1 cellular context compared by ENCODE assay signal in genomic region chr11:72814139-72814830, GRCh38.
TF ChIP-seq lines count a peak whose summit lies in the region.

A gene with protein sequence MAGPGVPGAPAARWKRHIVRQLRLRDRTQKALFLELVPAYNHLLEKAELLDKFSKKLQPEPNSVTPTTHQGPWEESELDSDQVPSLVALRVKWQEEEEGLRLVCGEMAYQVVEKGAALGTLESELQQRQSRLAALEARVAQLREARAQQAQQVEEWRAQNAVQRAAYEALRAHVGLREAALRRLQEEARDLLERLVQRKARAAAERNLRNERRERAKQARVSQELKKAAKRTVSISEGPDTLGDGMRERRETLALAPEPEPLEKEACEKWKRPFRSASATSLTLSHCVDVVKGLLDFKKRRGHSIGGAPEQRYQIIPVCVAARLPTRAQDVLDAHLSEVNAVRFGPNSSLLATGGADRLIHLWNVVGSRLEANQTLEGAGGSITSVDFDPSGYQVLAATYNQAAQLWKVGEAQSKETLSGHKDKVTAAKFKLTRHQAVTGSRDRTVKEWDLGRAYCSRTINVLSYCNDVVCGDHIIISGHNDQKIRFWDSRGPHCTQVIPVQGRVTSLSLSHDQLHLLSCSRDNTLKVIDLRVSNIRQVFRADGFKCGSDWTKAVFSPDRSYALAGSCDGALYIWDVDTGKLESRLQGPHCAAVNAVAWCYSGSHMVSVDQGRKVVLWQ (plus strand): TSS chr11:72814411. CDS start chr11:72814446, 35 bp downstream.

TF ChIP-seq in HepG2, 621 proteins besides CTCF, POLR2A, EP300 and RAD21 (continued from another document and continues in another):
- TF ChIP-seq KIAA2018 (CRISPR knock-in tag; IDR thresholded peaks at IDR 0.05; ENCODE audit: borderline replicate concordance) (peak; percentile 41; the same call in 1 of the 2 replicates), ZNF350 (CRISPR knock-in tag; IDR thresholded peaks at IDR 0.05; ENCODE audit: borderline replicate concordance, low read depth) (no peak), HMGA1 (CRISPR knock-in tag; conservative IDR thresholded peaks at IDR 0.05) (no peak), ZNF354B (CRISPR knock-in tag; IDR thresholded peaks at IDR 0.05) (0 out of 2 replicates have a peak, but pooled peaks have one; percentile 13), ZNF792 (CRISPR knock-in tag; IDR thresholded peaks at IDR 0.05) (peak; percentile 6; the same call in 1 of the 2 replicates), ZNF556 (CRISPR knock-in tag; IDR thresholded peaks at IDR 0.05; ENCODE audit: borderline replicate concordance) (no peak), ZNF124 (CRISPR knock-in tag; IDR thresholded peaks at IDR 0.05) (0 out of 2 replicates have a peak, but pooled peaks have one; percentile 10), ZNF746 (CRISPR knock-in tag; IDR thresholded peaks at IDR 0.05) (no peak), GATAD2A (CRISPR knock-in tag; IDR thresholded peaks at IDR 0.05) (no peak), PAF1 (CRISPR knock-in tag; IDR thresholded peaks at IDR 0.05) (no peak), MAZ (IDR thresholded peaks at IDR 0.05; ENCODE audit: borderline replicate concordance, low read depth, low read length) (no peak; the same call in 1 of the 2 replicates), MAZ (CRISPR knock-in tag; IDR thresholded peaks at IDR 0.05; ENCODE audit: low read depth) (peak; percentile 76), TRIM24 (CRISPR knock-in tag; IDR thresholded peaks at IDR 0.05) (no peak), SMAD1 (CRISPR knock-in tag; IDR thresholded peaks at IDR 0.05; ENCODE audit: borderline replicate concordance, low read depth) (peak; percentile 21; the same call in 1 of the 2 replicates), RBM39 (IDR thresholded peaks at IDR 0.05; ENCODE audit: low read depth, low read length, poor library complexity, severe bottlenecking) (peak; percentile 26), SP1 (IDR thresholded peaks at IDR 0.05) (no peak), SP1 (CRISPR knock-in tag; IDR thresholded peaks at IDR 0.05) (peak; percentile 90), SMAD9 (CRISPR knock-in tag; IDR thresholded peaks at IDR 0.05) (peak; percentile 28; the same call in 1 of the 2 replicates), HNRNPLL (IDR thresholded peaks at IDR 0.05; ENCODE audit: low read depth, low read length, poor library complexity, severe bottlenecking) (peak; percentile 91), YY1 (IDR thresholded peaks at IDR 0.05; ENCODE audit: insufficient read depth, insufficient replicate concordance, low read depth, low read length) (peak; percentile 90), MXI1 (IDR thresholded peaks at IDR 0.05; ENCODE audit: borderline replicate concordance, low read depth, low read length) (0 out of 3 replicates have a peak, but pooled peaks have one; percentile 41), ELF4 (CRISPR knock-in tag; IDR thresholded peaks at IDR 0.05; ENCODE audit: borderline replicate concordance) (no peak), ZNF558 (CRISPR knock-in tag; IDR thresholded peaks at IDR 0.05; ENCODE audit: borderline replicate concordance) (0 out of 2 replicates have a peak, but pooled peaks have one; percentile 29), SMC3 (IDR thresholded peaks at IDR 0.05; ENCODE audit: low read length) (no peak), ZNF225 (CRISPR knock-in tag; IDR thresholded peaks at IDR 0.05) (no peak), TCF7 (IDR thresholded peaks at IDR 0.05; ENCODE audit: low read depth) (no peak), GATAD1 (CRISPR knock-in tag; IDR thresholded peaks at IDR 0.05) (peak; percentile 14; the same call in 1 of the 2 replicates), NCOA5 (CRISPR knock-in tag; IDR thresholded peaks at IDR 0.05) (no peak), ZNF10 (CRISPR knock-in tag; IDR thresholded peaks at IDR 0.05; ENCODE audit: borderline replicate concordance, low read depth) (no peak), TSC22D2 (CRISPR knock-in tag; IDR thresholded peaks at IDR 0.05; ENCODE audit: borderline replicate concordance) (peak; percentile 21; the same call in 1 of the 2 replicates), CBFB (CRISPR knock-in tag; IDR thresholded peaks at IDR 0.05) (no peak), ZNF83 (CRISPR knock-in tag; IDR thresholded peaks at IDR 0.05; ENCODE audit: borderline replicate concordance) (0 out of 2 replicates have a peak, but pooled peaks have one; percentile 4), ZNF430 (CRISPR knock-in tag; IDR thresholded peaks at IDR 0.05) (no peak; the same call in none of the 2 replicates), MED1 (CRISPR knock-in tag; IDR thresholded peaks at IDR 0.05) (no peak)
- TF ChIP-seq, protein P1, sequence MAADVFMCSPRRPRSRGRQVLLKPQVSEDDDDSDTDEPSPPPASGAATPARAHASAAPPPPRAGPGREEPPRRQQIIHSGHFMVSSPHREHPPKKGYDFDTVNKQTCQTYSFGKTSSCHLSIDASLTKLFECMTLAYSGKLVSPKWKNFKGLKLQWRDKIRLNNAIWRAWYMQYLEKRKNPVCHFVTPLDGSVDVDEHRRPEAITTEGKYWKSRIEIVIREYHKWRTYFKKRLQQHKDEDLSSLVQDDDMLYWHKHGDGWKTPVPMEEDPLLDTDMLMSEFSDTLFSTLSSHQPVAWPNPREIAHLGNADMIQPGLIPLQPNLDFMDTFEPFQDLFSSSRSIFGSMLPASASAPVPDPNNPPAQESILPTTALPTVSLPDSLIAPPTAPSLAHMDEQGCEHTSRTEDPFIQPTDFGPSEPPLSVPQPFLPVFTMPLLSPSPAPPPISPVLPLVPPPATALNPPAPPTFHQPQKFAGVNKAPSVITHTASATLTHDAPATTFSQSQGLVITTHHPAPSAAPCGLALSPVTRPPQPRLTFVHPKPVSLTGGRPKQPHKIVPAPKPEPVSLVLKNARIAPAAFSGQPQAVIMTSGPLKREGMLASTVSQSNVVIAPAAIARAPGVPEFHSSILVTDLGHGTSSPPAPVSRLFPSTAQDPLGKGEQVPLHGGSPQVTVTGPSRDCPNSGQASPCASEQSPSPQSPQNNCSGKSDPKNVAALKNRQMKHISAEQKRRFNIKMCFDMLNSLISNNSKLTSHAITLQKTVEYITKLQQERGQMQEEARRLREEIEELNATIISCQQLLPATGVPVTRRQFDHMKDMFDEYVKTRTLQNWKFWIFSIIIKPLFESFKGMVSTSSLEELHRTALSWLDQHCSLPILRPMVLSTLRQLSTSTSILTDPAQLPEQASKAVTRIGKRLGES (CRISPR knock-in tag; IDR thresholded peaks at IDR 0.05; ENCODE audit: borderline replicate concordance) = no peak
- TF ChIP-seq, protein P2, sequence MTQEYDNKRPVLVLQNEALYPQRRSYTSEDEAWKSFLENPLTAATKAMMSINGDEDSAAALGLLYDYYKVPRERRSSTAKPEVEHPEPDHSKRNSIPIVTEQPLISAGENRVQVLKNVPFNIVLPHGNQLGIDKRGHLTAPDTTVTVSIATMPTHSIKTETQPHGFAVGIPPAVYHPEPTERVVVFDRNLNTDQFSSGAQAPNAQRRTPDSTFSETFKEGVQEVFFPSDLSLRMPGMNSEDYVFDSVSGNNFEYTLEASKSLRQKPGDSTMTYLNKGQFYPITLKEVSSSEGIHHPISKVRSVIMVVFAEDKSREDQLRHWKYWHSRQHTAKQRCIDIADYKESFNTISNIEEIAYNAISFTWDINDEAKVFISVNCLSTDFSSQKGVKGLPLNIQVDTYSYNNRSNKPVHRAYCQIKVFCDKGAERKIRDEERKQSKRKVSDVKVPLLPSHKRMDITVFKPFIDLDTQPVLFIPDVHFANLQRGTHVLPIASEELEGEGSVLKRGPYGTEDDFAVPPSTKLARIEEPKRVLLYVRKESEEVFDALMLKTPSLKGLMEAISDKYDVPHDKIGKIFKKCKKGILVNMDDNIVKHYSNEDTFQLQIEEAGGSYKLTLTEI (CRISPR knock-in tag; conservative IDR thresholded peaks at IDR 0.05) = no peak
- TF ChIP-seq, protein P3, sequence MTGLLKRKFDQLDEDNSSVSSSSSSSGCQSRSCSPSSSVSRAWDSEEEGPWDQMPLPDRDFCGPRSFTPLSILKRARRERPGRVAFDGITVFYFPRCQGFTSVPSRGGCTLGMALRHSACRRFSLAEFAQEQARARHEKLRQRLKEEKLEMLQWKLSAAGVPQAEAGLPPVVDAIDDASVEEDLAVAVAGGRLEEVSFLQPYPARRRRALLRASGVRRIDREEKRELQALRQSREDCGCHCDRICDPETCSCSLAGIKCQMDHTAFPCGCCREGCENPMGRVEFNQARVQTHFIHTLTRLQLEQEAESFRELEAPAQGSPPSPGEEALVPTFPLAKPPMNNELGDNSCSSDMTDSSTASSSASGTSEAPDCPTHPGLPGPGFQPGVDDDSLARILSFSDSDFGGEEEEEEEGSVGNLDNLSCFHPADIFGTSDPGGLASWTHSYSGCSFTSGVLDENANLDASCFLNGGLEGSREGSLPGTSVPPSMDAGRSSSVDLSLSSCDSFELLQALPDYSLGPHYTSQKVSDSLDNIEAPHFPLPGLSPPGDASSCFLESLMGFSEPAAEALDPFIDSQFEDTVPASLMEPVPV (CRISPR knock-in tag; IDR thresholded peaks at IDR 0.05) = peak; percentile 36; the same call in 1 of the 2 replicates
- TF ChIP-seq, protein P4, sequence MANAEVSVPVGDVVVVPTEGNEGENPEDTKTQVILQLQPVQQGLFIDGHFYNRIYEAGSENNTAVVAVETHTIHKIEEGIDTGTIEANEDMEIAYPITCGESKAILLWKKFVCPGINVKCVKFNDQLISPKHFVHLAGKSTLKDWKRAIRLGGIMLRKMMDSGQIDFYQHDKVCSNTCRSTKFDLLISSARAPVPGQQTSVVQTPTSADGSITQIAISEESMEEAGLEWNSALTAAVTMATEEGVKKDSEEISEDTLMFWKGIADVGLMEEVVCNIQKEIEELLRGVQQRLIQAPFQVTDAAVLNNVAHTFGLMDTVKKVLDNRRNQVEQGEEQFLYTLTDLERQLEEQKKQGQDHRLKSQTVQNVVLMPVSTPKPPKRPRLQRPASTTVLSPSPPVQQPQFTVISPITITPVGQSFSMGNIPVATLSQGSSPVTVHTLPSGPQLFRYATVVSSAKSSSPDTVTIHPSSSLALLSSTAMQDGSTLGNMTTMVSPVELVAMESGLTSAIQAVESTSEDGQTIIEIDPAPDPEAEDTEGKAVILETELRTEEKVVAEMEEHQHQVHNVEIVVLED (CRISPR knock-in tag; IDR thresholded peaks at IDR 0.05; ENCODE audit: borderline replicate concordance) = peak; percentile 45; the same call in 1 of the 2 replicates
- TF ChIP-seq, protein P5, sequence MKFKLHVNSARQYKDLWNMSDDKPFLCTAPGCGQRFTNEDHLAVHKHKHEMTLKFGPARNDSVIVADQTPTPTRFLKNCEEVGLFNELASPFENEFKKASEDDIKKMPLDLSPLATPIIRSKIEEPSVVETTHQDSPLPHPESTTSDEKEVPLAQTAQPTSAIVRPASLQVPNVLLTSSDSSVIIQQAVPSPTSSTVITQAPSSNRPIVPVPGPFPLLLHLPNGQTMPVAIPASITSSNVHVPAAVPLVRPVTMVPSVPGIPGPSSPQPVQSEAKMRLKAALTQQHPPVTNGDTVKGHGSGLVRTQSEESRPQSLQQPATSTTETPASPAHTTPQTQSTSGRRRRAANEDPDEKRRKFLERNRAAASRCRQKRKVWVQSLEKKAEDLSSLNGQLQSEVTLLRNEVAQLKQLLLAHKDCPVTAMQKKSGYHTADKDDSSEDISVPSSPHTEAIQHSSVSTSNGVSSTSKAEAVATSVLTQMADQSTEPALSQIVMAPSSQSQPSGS (CRISPR knock-in tag; IDR thresholded peaks at IDR 0.05) = no peak
